Comparison of ENCODE assay signal across 26 cellular contexts in the genomic region with DNA sequence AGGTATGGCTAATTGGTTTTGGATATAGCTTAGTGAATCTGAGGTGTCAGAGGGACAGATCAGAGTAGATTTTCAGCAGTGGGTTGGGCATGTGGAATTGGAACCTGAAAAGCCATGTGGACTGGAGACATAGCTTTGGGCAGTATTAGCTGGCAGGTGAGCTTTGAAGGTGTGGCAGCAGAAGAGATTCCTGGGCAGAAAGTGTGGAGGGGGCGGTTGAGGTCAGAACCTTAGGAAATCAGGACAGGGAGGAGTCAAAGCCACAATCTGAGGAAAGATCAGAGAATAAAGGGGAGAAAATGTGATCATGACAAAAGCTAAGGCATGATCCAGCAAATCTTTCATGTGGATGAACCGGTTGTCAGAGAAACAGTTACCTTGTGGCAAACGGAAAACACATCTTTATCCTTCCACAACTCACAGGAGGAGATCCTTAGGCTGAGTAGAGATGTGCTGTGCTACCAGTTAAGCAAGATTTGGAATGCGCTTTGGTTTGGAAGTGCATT. TPM values are rescaled to one million over a fixed set of nuclear protein-coding genes. Genes with fewer than 3 reads are reported as not detected.
"Had no signal": no experiment of that assay in that cellular context is flagged by ENCODE, and none has a peak within 500 bp of the region (broad histone marks: within the 10 kb centered on the region; RNA-seq: fewer than 3 reads in every experiment).

No MANE protein-coding gene starts in this region.

- FAIRE-seq: endothelial cell of umbilical vein had no signal

- H3K36me3 ChIP-seq: brain microvascular endothelial cell, colonic mucosa, left lung, sigmoid colon, upper lobe of left lung, WERI-Rb-1 had no signal

- H3K27me3 ChIP-seq: brain microvascular endothelial cell, colonic mucosa, dorsolateral prefrontal cortex, left lung, sigmoid colon, upper lobe of left lung had no signal

- H3K4me3 ChIP-seq: colonic mucosa, dorsolateral prefrontal cortex, left lung, lung, sigmoid colon, upper lobe of left lung had no signal

- DNase-seq: activated CD4-positive, alpha-beta T cell treated with anti-CD3 and anti-CD28 coated beads for 1 hour; activated CD4-positive, alpha-beta T cell treated with anti-CD3 and anti-CD28 coated beads, Interleukin-2, amount 50 U/mL, for 1 hour; activated CD8-positive, alpha-beta memory T cell treated with anti-CD3 and anti-CD28 coated beads, Interleukin-2, amount 50 U/mL, for 4 hours; activated T-cell treated with anti-CD3 and anti-CD28 coated beads, Interleukin-2, amount 50 U/mL, for 24 hours; aorta; brain microvascular endothelial cell; colonic mucosa; dorsolateral prefrontal cortex; effector memory CD8-positive, alpha-beta T cell; immature natural killer cell; kidney glomerular epithelial cell; left lung; midbrain; natural killer cell; retina; sigmoid colon; stimulated activated CD4-positive, alpha-beta T cell treated with anti-CD3 and anti-CD28 coated beads, Interleukin-2, amount 100 ng/mL, for 48 hours; stimulated activated CD8-positive, alpha-beta memory T cell treated with anti-CD3 and anti-CD28 coated beads, Interleukin-4, amount 100 ng/mL, for 48 hours; stimulated activated naive CD4-positive, alpha-beta T cell; SW 1271; upper lobe of left lung; WERI-Rb-1 had no signal

- ATAC-seq: activated naive CD4-positive, alpha-beta T cell treated with anti-CD3 and anti-CD28 coated beads, Interleukin-2, amount 50 U/mL, for 72 hours; activated T-helper 17 cell treated with anti-CD3 and anti-CD28 coated beads, Interleukin-2, amount 50 U/mL, for 72 hours; effector memory CD8-positive, alpha-beta T cell; natural killer cell had no signal

- H3K27ac ChIP-seq: brain microvascular endothelial cell, colonic mucosa, dorsolateral prefrontal cortex, left lung, sigmoid colon, upper lobe of left lung, WERI-Rb-1 had no signal

- H3K9me3 ChIP-seq: colonic mucosa, upper lobe of left lung had no signal

- H3K4me1 ChIP-seq: colonic mucosa, left lung, upper lobe of left lung had no signal

RNA-seq across cellular contexts. Expression of gene PTGER2, which starts 56.3 kb away (rescaled TPM):
- total RNA-seq: endothelial cell of umbilical vein had no signal
